In the genomic region with DNA sequence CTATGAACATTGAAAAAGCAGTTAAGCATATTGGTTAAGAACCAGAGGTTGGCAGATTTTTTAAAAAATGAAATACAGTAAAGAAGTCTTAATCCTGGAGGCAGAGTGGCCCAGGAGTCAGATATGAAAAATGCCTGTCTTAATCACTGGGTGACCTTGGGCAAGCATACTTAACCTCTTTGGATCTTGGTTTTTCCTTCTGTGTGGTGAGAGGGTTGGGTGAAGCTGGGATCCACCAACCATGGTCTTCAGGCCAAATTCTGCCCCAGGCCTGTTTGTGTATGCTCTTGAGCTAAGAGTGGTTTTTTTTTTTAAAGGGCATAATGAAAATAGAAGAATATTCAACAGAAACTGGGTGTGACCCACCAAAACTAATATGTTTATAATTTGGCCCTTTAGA, we compare ENCODE assay signal across 19 cellular contexts. TPM values are rescaled to one million over a fixed set of nuclear protein-coding genes. Genes with fewer than 3 reads are reported as not detected.
"Had no signal": no experiment of that assay in that cellular context is flagged by ENCODE, and none has a peak within 500 bp of the region (broad histone marks: within the 10 kb centered on the region; RNA-seq: fewer than 3 reads in every experiment).

No MANE protein-coding gene starts in this region.

- H3K4me1 Mint-ChIP-seq: brain, nephron progenitor cell had no signal

- H3K27ac ChIP-seq: lower lobe of right lung, tibial artery had no signal

- H3K36me3 ChIP-seq: lower lobe of right lung, tibial artery had no signal

- H3K9me3 Mint-ChIP-seq: T-helper 2 cell treated with Interferon-gamma antibody and Interleukin-4, amounts not matched to agents 5 μg/mL and 100 μg/mL, for 36 hours had no signal

- H3K27me3 Mint-ChIP-seq: activated CD4-positive, alpha-beta T cell treated with anti-CD3 and anti-CD28 coated beads, Interleukin-2, amount 10 ng/mL, durations not matched to agents 7 days and 5 days had no signal

- H3K9me3 ChIP-seq: lower lobe of right lung, tibial artery had no signal

- ATAC-seq: lower lobe of right lung had no signal

- H3K27ac Mint-ChIP-seq: activated CD4-positive, alpha-beta T cell treated with anti-CD3 and anti-CD28 coated beads, Interleukin-2, amount 10 ng/mL, durations not matched to agents 7 days and 5 days; T-helper 2 cell treated with Interferon-gamma antibody and Interleukin-4, amounts not matched to agents 5 μg/mL and 100 μg/mL, for 36 hours had no signal

- DNase-seq: activated CD4-positive, alpha-beta T cell treated with anti-CD3 and anti-CD28 coated beads, Interleukin-2, amount 10 ng/mL, durations not matched to agents 7 days and 5 days; activated naive CD4-positive, alpha-beta T cell treated with anti-CD3 and anti-CD28 coated beads, Interleukin-2, amount 50 U/mL, for 16 hours; anterior cingulate cortex; caudate nucleus; erythroblast; lower lobe of right lung; nephron progenitor cell; nucleus accumbens; posterior cingulate gyrus; stimulated activated CD8-positive, alpha-beta memory T cell treated with anti-CD3 and anti-CD28 coated beads, Interleukin-4, amount 100 ng/mL, for 48 hours; stimulated activated naive CD4-positive, alpha-beta T cell; substantia nigra; tibial artery had no signal

- H3K4me1 ChIP-seq: lower lobe of right lung, tibial artery had no signal

- H3K4me3 ChIP-seq: lower lobe of right lung, tibial artery had no signal

- H3K4me3 Mint-ChIP-seq: activated CD4-positive, alpha-beta T cell treated with anti-CD3 and anti-CD28 coated beads, Interleukin-2, amount 10 ng/mL, durations not matched to agents 7 days and 5 days; brain; nephron progenitor cell; T-helper 2 cell treated with Interferon-gamma antibody and Interleukin-4, amounts not matched to agents 5 μg/mL and 100 μg/mL, for 36 hours had no signal

- H3K36me3 Mint-ChIP-seq: brain had no signal

RNA-seq across cellular contexts. Expression of gene TEX48, which starts 20.0 kb away (rescaled TPM):
- total RNA-seq: frontal cortex, lower lobe of right lung, renal cortical epithelial cell, SK-MEL-5 had no signal
- polyA plus RNA-seq: keratinocyte had no signal

RNA-seq across cellular contexts. Expression of gene TEX53, which starts 44.4 kb away (rescaled TPM):
- total RNA-seq: activated CD4-positive, alpha-beta T cell treated with anti-CD3 and anti-CD28 coated beads, Interleukin-2, amount 10 ng/mL, durations not matched to agents 7 days and 5 days; frontal cortex; lower lobe of right lung; renal cortical epithelial cell; SK-MEL-5 had no signal
- polyA plus RNA-seq: keratinocyte had no signal
